Comparison of ENCODE assay signal across 20 cellular contexts in genomic region chr14:100365741-100366140, GRCh38. TPM values are rescaled to one million over a fixed set of nuclear protein-coding genes. Genes with fewer than 3 reads are reported as not detected.
DNase-seq lines count a peak whose midpoint lies in the region; ATAC-seq and TF ChIP-seq lines count a peak whose summit lies in the region.
"Had no signal": no experiment of that assay in that cellular context is flagged by ENCODE, and none has a peak within 500 bp of the region (broad histone marks: within the 10 kb centered on the region; RNA-seq: fewer than 3 reads in every experiment).

No MANE protein-coding gene starts in this region.

- 74 to 83% (median 82%) methylated on average over 6 to 7 of the region's 7 CpGs for WGBS in psoas muscle, 3 donors
- WGBS in upper lobe of left lung, 2 donors = 62 to 81% methylated on average over 6 to 7 of the region's 7 CpGs

- H3K27ac ChIP-seq in psoas muscle (no peak overlapping the region), upper lobe of left lung (peak overlapping the region in 3 of 4 donors; percentile 35 to 61 (median 37))
- H3K27ac ChIP-seq: C4-2B had no signal

- peaks cover 100% of the 10 kb centered on the region for H3K36me3 Mint-ChIP-seq in activated T-helper 17 cell treated with anti-CD3 and anti-CD28 coated beads, Interleukin-2, amount 50 U/mL, for 72 hours (ENCODE audit: low read depth)

- intact Hi-C loops in psoas muscle (cut with DNase I) = no loop called here

- H3K9me3 ChIP-seq in psoas muscle (no peaks in the 10 kb centered on the region), upper lobe of left lung (no peaks in the 10 kb centered on the region)

- in situ Hi-C loops in G401 (cut with HindIII; ENCODE audit: low sequenced_read_pairs) = no loop called here

- DNase-seq in stimulated activated naive CD8-positive, alpha-beta T cell treated with anti-CD3 and anti-CD28 coated beads, Interleukin-15, amount 100 ng/mL, for 72 hours = no peak
- no peak for DNase-seq in stimulated activated naive CD8-positive, alpha-beta T cell treated with anti-CD3 and anti-CD28 coated beads, Interleukin-15, Interleukin-2, amounts not matched to agents 100 U/mL and 50 U/mL, for 24 hours
- no peak for DNase-seq in psoas muscle
- no peak for DNase-seq in upper lobe of left lung
- no peak for DNase-seq in anterior cingulate cortex (lab: John Stamatoyannopoulos, UW)
- DNase-seq in G401 (ENCODE audit: low spot score) = no peak
- DNase-seq: ACHN; AML-193; CD4-positive, alpha-beta memory T cell; DMS79 treated with DMSO at 0.1 percent for 48 hours; GOT3; H7; HFFc6; IMR-90 had no signal

- H3K4me1 ChIP-seq in psoas muscle = peaks cover 5% of the 10 kb centered on the region
- H3K4me1 ChIP-seq in upper lobe of left lung = peaks cover 14 to 47% (median 36%) of the 10 kb centered on the region in 4 donors

- H3K4me3 ChIP-seq in psoas muscle = peak overlapping the region; percentile 15
- no peak overlapping the region for H3K4me3 ChIP-seq in upper lobe of left lung
- H3K4me3 ChIP-seq: K562 had no signal

- TF ChIP-seq CTCF in psoas muscle (IDR thresholded peaks at IDR 0.05) (no peak), upper lobe of left lung (IDR thresholded peaks at IDR 0.05) (no peak)

- no peak for TF ChIP-seq POLR2A in upper lobe of left lung (IDR thresholded peaks at IDR 0.05)

- peaks cover 44% of the 10 kb centered on the region for H3K4me1 Mint-ChIP-seq in stimulated activated naive CD8-positive, alpha-beta T cell treated with anti-CD3 and anti-CD28 coated beads, Interleukin-15, amount 100 ng/mL, for 72 hours
- peaks cover 35% of the 10 kb centered on the region for H3K4me1 Mint-ChIP-seq in activated T-helper 17 cell treated with anti-CD3 and anti-CD28 coated beads, Interleukin-2, amount 50 U/mL, for 72 hours

- peak overlapping the region in 1 of 2 donors; percentile 68 for H3K4me3 Mint-ChIP-seq in stimulated activated naive CD8-positive, alpha-beta T cell treated with anti-CD3 and anti-CD28 coated beads, Interleukin-15, amount 100 ng/mL, for 72 hours
- H3K4me3 Mint-ChIP-seq in activated T-helper 17 cell treated with anti-CD3 and anti-CD28 coated beads, Interleukin-2, amount 50 U/mL, for 72 hours = peak overlapping the region; percentile 38
- H3K4me3 Mint-ChIP-seq: CD4-positive, alpha-beta memory T cell; HFFc6 had no signal

- TF ChIP-seq EP300 in upper lobe of left lung (IDR thresholded peaks at IDR 0.05) = no peak

- no peaks in the 10 kb centered on the region for H3K9me3 Mint-ChIP-seq in stimulated activated naive CD8-positive, alpha-beta T cell treated with anti-CD3 and anti-CD28 coated beads, Interleukin-15, amount 100 ng/mL, for 72 hours
- H3K9me3 Mint-ChIP-seq in activated T-helper 17 cell treated with anti-CD3 and anti-CD28 coated beads, Interleukin-2, amount 50 U/mL, for 72 hours = no peaks in the 10 kb centered on the region
- H3K9me3 Mint-ChIP-seq: CD4-positive, alpha-beta memory T cell; HFFc6 had no signal

- H3K36me3 ChIP-seq in psoas muscle (ENCODE audit: insufficient read depth in 1 of 2, low read depth in 1 of 2) = peaks cover 0 to 80% of the 10 kb centered on the region in 2 donors
- peaks cover 13 to 91% (median 48%) of the 10 kb centered on the region in 4 donors for H3K36me3 ChIP-seq in upper lobe of left lung

- H3K27me3 ChIP-seq in psoas muscle (ENCODE audit: insufficient read depth in 3 of 3, low read length in 2 of 3) (no peaks in the 10 kb centered on the region), upper lobe of left lung (no peaks in the 10 kb centered on the region)

- H3K27me3 Mint-ChIP-seq in stimulated activated naive CD8-positive, alpha-beta T cell treated with anti-CD3 and anti-CD28 coated beads, Interleukin-15, amount 100 ng/mL, for 72 hours = no peaks in the 10 kb centered on the region
- H3K27me3 Mint-ChIP-seq in activated T-helper 17 cell treated with anti-CD3 and anti-CD28 coated beads, Interleukin-2, amount 50 U/mL, for 72 hours = no peaks in the 10 kb centered on the region
- H3K27me3 Mint-ChIP-seq: CD4-positive, alpha-beta memory T cell had no signal

- ATAC-seq in stimulated activated naive CD8-positive, alpha-beta T cell treated with anti-CD3 and anti-CD28 coated beads, Interleukin-15, amount 100 ng/mL, for 72 hours = no peak
- no peak for ATAC-seq in stimulated activated naive CD8-positive, alpha-beta T cell treated with anti-CD3 and anti-CD28 coated beads, Interleukin-15, Interleukin-2, amounts not matched to agents 100 U/mL and 50 U/mL, for 24 hours
- no peak for ATAC-seq in activated T-helper 17 cell treated with anti-CD3 and anti-CD28 coated beads, Interleukin-2, amount 50 U/mL, for 72 hours (replicated peaks)
- ATAC-seq in psoas muscle (no peak), upper lobe of left lung (ENCODE audit: low FRiP score in 2 of 2) (no peak), GM21717 (IDR thresholded peaks at IDR 0.05; ENCODE audit: unreplicated experiment) (no peak)
- ATAC-seq: HCT116, K562 had no signal

- peak overlapping the region; percentile 74 to 93 for H3K27ac Mint-ChIP-seq in stimulated activated naive CD8-positive, alpha-beta T cell treated with anti-CD3 and anti-CD28 coated beads, Interleukin-15, amount 100 ng/mL, for 72 hours
- peak overlapping the region; percentile 71 for H3K27ac Mint-ChIP-seq in activated T-helper 17 cell treated with anti-CD3 and anti-CD28 coated beads, Interleukin-2, amount 50 U/mL, for 72 hours
- H3K27ac Mint-ChIP-seq: CD4-positive, alpha-beta memory T cell; HFFc6 had no signal

RNA-seq across cellular contexts. Expression of gene WDR25, which starts 10.5 kb away (rescaled TPM):
- 1 to 10 TPM; 3.4 to 5.1 TPM for total RNA-seq in activated T-helper 17 cell treated with anti-CD3 and anti-CD28 coated beads, Interleukin-2, amount 50 U/mL, for 72 hours
- 1 to 10 TPM; 6.0 to 9.3 (median 7.3) TPM for total RNA-seq in psoas muscle
- 10 to 100 TPM in 1 of 3 donors, 1 to 10 TPM in 2; 6.7 to 11.7 (median 9.3) TPM for polyA plus RNA-seq in psoas muscle
- 10 to 100 TPM in 4 of 6 donors, 1 to 10 TPM in 2; 5.5 to 43.0 (median 10.6) TPM for total RNA-seq in upper lobe of left lung
- 4.6 and 19.8 TPM in 2 replicates for total RNA-seq in G401 (2014; rRNA removed; shearing (Covaris generic))

RNA-seq across cellular contexts. Expression of gene SLC25A47, which starts 42.6 kb away (rescaled TPM):
- total RNA-seq in activated T-helper 17 cell treated with anti-CD3 and anti-CD28 coated beads, Interleukin-2, amount 50 U/mL, for 72 hours = not detected
- total RNA-seq in psoas muscle (under 1 TPM in 1 of 4 donors, not detected in 3; 0.12 TPM), upper lobe of left lung (not detected)
- polyA plus RNA-seq in psoas muscle = under 1 TPM in 1 of 3 donors, not detected in 2; 0.03 TPM
- 0.06 TPM in 1 of 2 replicates, not detected in the other for total RNA-seq in G401 (2014; rRNA removed; shearing (Covaris generic))
- total RNA-seq: CD4-positive, alpha-beta memory T cell; HFFc6; IMR-90 had no signal
- polyA plus RNA-seq: BJ; CD4-positive, alpha-beta memory T cell; IMR-90; K562 had no signal

RNA-seq across cellular contexts. Expression of gene SLC25A29, which starts 59.5 kb away (rescaled TPM):
- total RNA-seq in activated T-helper 17 cell treated with anti-CD3 and anti-CD28 coated beads, Interleukin-2, amount 50 U/mL, for 72 hours = 1 to 10 TPM; 3.8 to 9.3 TPM
- 10 to 100 TPM in 1 of 4 donors, 1 to 10 TPM in 3; 5.0 to 14.8 (median 7.5) TPM for total RNA-seq in psoas muscle
- 1 to 10 TPM; 4.5 to 7.2 (median 6.7) TPM for polyA plus RNA-seq in psoas muscle
- total RNA-seq in upper lobe of left lung = 100 to 1,000 TPM in 2 of 6 donors, 10 to 100 TPM in 4; 81.5 to 275 (median 96.6) TPM
- total RNA-seq in G401 (2014; rRNA removed; shearing (Covaris generic)) = 42.5 and 50.5 TPM in 2 replicates
